Comparison of ENCODE assay signal across 1 cellular context in genomic region chr1:16117936-16118335, GRCh38.
TF ChIP-seq lines count a peak whose summit lies in the region.

No MANE protein-coding gene starts in this region.

TF ChIP-seq in H1, 55 proteins besides CTCF, POLR2A, EP300 and RAD21:
- no peak for TF ChIP-seq TCF12 (IDR thresholded peaks at IDR 0.05; ENCODE audit: low read depth, low read length)
- no peak for TF ChIP-seq YY1 (IDR thresholded peaks at IDR 0.05; ENCODE audit: low read depth, low read length)
- no peak for TF ChIP-seq GABPA (IDR thresholded peaks at IDR 0.05; ENCODE audit: borderline replicate concordance, insufficient read depth, low read length)
- TF ChIP-seq JUND (IDR thresholded peaks at IDR 0.05; ENCODE audit: low read length), result no peak
- TF ChIP-seq JUN (IDR thresholded peaks at IDR 0.05; ENCODE audit: low read depth, low read length), result no peak
- TF ChIP-seq KDM5A (IDR thresholded peaks at IDR 0.05; ENCODE audit: low read length), result no peak
- no peak for TF ChIP-seq CEBPB (IDR thresholded peaks at IDR 0.05; ENCODE audit: low read depth, low read length)
- TF ChIP-seq RFX5 (IDR thresholded peaks at IDR 0.05; ENCODE audit: borderline replicate concordance, low read depth, low read length), result no peak
- TF ChIP-seq TEAD4 (IDR thresholded peaks at IDR 0.05; ENCODE audit: low read depth, low read length), result no peak
- no peak for TF ChIP-seq KDM1A (IDR thresholded peaks at IDR 0.05; ENCODE audit: borderline replicate concordance, low read length)
- no peak for TF ChIP-seq SIN3A (conservative IDR thresholded peaks at IDR 0.05 in 1 of 2, IDR thresholded peaks at IDR 0.05 in 1 of 2; ENCODE audit: low read depth in 1 of 2, low read length in 2 of 2)
- TF ChIP-seq TAF1 (IDR thresholded peaks at IDR 0.05; ENCODE audit: low read depth, low read length), result no peak
- TF ChIP-seq RNF2 (IDR thresholded peaks at IDR 0.05; ENCODE audit: borderline replicate concordance, low read depth, low read length, missing control alignments, poor library complexity, severe bottlenecking), result no peak
- no peak for TF ChIP-seq ATF2 (IDR thresholded peaks at IDR 0.05; ENCODE audit: low read length)
- no peak for TF ChIP-seq EGR1 (IDR thresholded peaks at IDR 0.05; ENCODE audit: borderline replicate concordance, low read depth, low read length)
- no peak for TF ChIP-seq POLR2AphosphoS5 (IDR thresholded peaks at IDR 0.05; ENCODE audit: low read depth, low read length)
- TF ChIP-seq TBP (IDR thresholded peaks at IDR 0.05; ENCODE audit: low read depth, low read length), result no peak
- no peak for TF ChIP-seq SUZ12 (IDR thresholded peaks at IDR 0.05; ENCODE audit: low read length)
- TF ChIP-seq RBBP5 (IDR thresholded peaks at IDR 0.05; ENCODE audit: borderline replicate concordance, low read depth, low read length), result no peak
- no peak for TF ChIP-seq CHD2 (IDR thresholded peaks at IDR 0.05; ENCODE audit: low read length)
